38 cellular contexts compared by ENCODE assay signal in genomic region chr5:159481751-159482150, GRCh38.
"Had no signal": no experiment of that assay in that cellular context is flagged by ENCODE, and none has a peak within 500 bp of the region (broad histone marks: within the 10 kb centered on the region; RNA-seq: fewer than 3 reads in every experiment).

No MANE protein-coding gene starts in this region.

- H3K36me3 Mint-ChIP-seq: activated naive CD4-positive, alpha-beta T cell treated with anti-CD3 and anti-CD28 coated beads, Interleukin-2, amount 10 ng/mL, durations not matched to agents 7 days and 5 days; activated naive CD4-positive, alpha-beta T cell treated with anti-CD3 and anti-CD28 coated beads, Interleukin-2, amount 50 U/mL, for 24 hours; activated naive CD8-positive, alpha-beta T cell; activated naive CD8-positive, alpha-beta T cell treated with anti-CD3 and anti-CD28 coated beads, Interleukin-2, amount 10 ng/mL, durations not matched to agents 7 days and 5 days; brain had no signal

- H3K9me3 Mint-ChIP-seq: activated naive CD4-positive, alpha-beta T cell treated with anti-CD3 and anti-CD28 coated beads for 36 hours; activated naive CD4-positive, alpha-beta T cell treated with anti-CD3 and anti-CD28 coated beads, Interleukin-2, amount 10 ng/mL, durations not matched to agents 7 days and 5 days; activated naive CD4-positive, alpha-beta T cell treated with anti-CD3 and anti-CD28 coated beads, Interleukin-2, amount 50 U/mL, for 24 hours; activated naive CD8-positive, alpha-beta T cell treated with anti-CD3 and anti-CD28 coated beads for 36 hours; activated naive CD8-positive, alpha-beta T cell treated with anti-CD3 and anti-CD28 coated beads, Interleukin-2, amount 10 ng/mL, durations not matched to agents 7 days and 5 days; activated T-cell treated with anti-CD3 and anti-CD28 coated beads, Interleukin-2, amount 50 U/mL, for 24 hours; activated T-cell treated with anti-CD3 and anti-CD28 coated beads, Interleukin-2, amount 50 U/mL, for 4 hours; activated T-helper 17 cell treated with anti-CD3 and anti-CD28 coated beads, Interleukin-2, amount 50 U/mL, for 72 hours; activated T-helper 2 cell treated with anti-CD3 and anti-CD28 coated beads, Interferon-gamma antibody, Interleukin-2, Interleukin-4, amounts not matched to agents 10 μg/mL and 5 μg/mL and 100 μg/mL, durations not matched to agents 14 hours and 24 hours and 36 hours; central memory CD8-positive, alpha-beta T cell had no signal

- H3K4me3 ChIP-seq: adrenal gland, body of pancreas, breast epithelium, cardiac muscle cell had no signal

- FAIRE-seq: astrocyte had no signal

- H3K4me3 Mint-ChIP-seq: activated naive CD4-positive, alpha-beta T cell treated with anti-CD3 and anti-CD28 coated beads for 36 hours; activated naive CD4-positive, alpha-beta T cell treated with anti-CD3 and anti-CD28 coated beads, Interleukin-2, amount 10 ng/mL, durations not matched to agents 7 days and 5 days; activated naive CD4-positive, alpha-beta T cell treated with anti-CD3 and anti-CD28 coated beads, Interleukin-2, amount 50 U/mL, for 24 hours; activated naive CD8-positive, alpha-beta T cell; activated naive CD8-positive, alpha-beta T cell treated with anti-CD3 and anti-CD28 coated beads for 36 hours; activated naive CD8-positive, alpha-beta T cell treated with anti-CD3 and anti-CD28 coated beads, Interleukin-2, amount 10 ng/mL, durations not matched to agents 7 days and 5 days; activated naive CD8-positive, alpha-beta T cell treated with anti-CD3 and anti-CD28 coated beads, Interleukin-2, amount 50 U/mL, for 24 hours; activated T-cell treated with anti-CD3 and anti-CD28 coated beads, Interleukin-2, amount 50 U/mL, for 24 hours; activated T-cell treated with anti-CD3 and anti-CD28 coated beads, Interleukin-2, amount 50 U/mL, for 4 hours; activated T-cell treated with anti-CD3 and anti-CD28 coated beads, Interleukin-2, amount 50 U/mL, for 72 hours; activated T-helper 1 cell treated with anti-CD3 and anti-CD28 coated beads, Interleukin-12 subunit alpha, Interleukin-12 subunit beta, Interleukin-2, Interleukin-4 antibody, amounts not matched to agents 30 ng/mL and 10 ng/mL and 1 ng/mL, durations not matched to agents 14 hours and 24 hours and 36 hours; activated T-helper 17 cell treated with anti-CD3 and anti-CD28 coated beads, Interleukin-2, amount 50 U/mL, for 72 hours; brain; central memory CD8-positive, alpha-beta T cell had no signal

- H3K27me3 ChIP-seq: adrenal gland, body of pancreas, brain microvascular endothelial cell, breast epithelium, cardiac muscle cell had no signal

- H3K4me1 ChIP-seq: adrenal gland, body of pancreas, breast epithelium had no signal

- H3K9me3 ChIP-seq: adrenal gland, body of pancreas, breast epithelium had no signal

- H3K27ac Mint-ChIP-seq: activated naive CD4-positive, alpha-beta T cell treated with anti-CD3 and anti-CD28 coated beads for 36 hours; activated naive CD4-positive, alpha-beta T cell treated with anti-CD3 and anti-CD28 coated beads, Interleukin-2, amount 10 ng/mL, durations not matched to agents 7 days and 5 days; activated naive CD4-positive, alpha-beta T cell treated with anti-CD3 and anti-CD28 coated beads, Interleukin-2, amount 50 U/mL, for 24 hours; activated naive CD4-positive, alpha-beta T cell treated with anti-CD3 and anti-CD28 coated beads, Interleukin-2, amount 50 U/mL, for 72 hours; activated naive CD8-positive, alpha-beta T cell; activated naive CD8-positive, alpha-beta T cell treated with anti-CD3 and anti-CD28 coated beads for 36 hours; activated naive CD8-positive, alpha-beta T cell treated with anti-CD3 and anti-CD28 coated beads, Interleukin-2, amount 10 ng/mL, durations not matched to agents 7 days and 5 days; activated naive CD8-positive, alpha-beta T cell treated with anti-CD3 and anti-CD28 coated beads, Interleukin-2, amount 50 U/mL, for 24 hours; activated T-cell treated with anti-CD3 and anti-CD28 coated beads, Interleukin-2, amount 50 U/mL, for 24 hours; activated T-cell treated with anti-CD3 and anti-CD28 coated beads, Interleukin-2, amount 50 U/mL, for 72 hours; activated T-helper 1 cell treated with anti-CD3 and anti-CD28 coated beads, Interleukin-12 subunit alpha, Interleukin-12 subunit beta, Interleukin-2, Interleukin-4 antibody, amounts not matched to agents 30 ng/mL and 10 ng/mL and 1 ng/mL, durations not matched to agents 14 hours and 24 hours and 36 hours; activated T-helper 17 cell treated with anti-CD3 and anti-CD28 coated beads, Interleukin-2, amount 50 U/mL, for 72 hours; activated T-helper 2 cell treated with anti-CD3 and anti-CD28 coated beads, Interferon-gamma antibody, Interleukin-2, Interleukin-4, amounts not matched to agents 10 μg/mL and 5 μg/mL and 100 μg/mL, durations not matched to agents 14 hours and 24 hours and 36 hours; brain had no signal

- H3K27ac ChIP-seq: adrenal gland, body of pancreas, brain microvascular endothelial cell, breast epithelium, cardiac muscle cell had no signal

- H3K4me1 Mint-ChIP-seq: brain had no signal

- H3K27me3 Mint-ChIP-seq: activated naive CD4-positive, alpha-beta T cell treated with anti-CD3 and anti-CD28 coated beads, Interleukin-2, amount 50 U/mL, for 24 hours; activated naive CD8-positive, alpha-beta T cell treated with anti-CD3 and anti-CD28 coated beads for 36 hours; activated T-helper 17 cell treated with anti-CD3 and anti-CD28 coated beads, Interleukin-2, amount 50 U/mL, for 72 hours; central memory CD8-positive, alpha-beta T cell had no signal

- H3K36me3 ChIP-seq: adrenal gland, brain microvascular endothelial cell, breast epithelium, cardiac muscle cell had no signal

- DNase-seq: activated effector memory CD4-positive, alpha-beta T cell treated with anti-CD3 and anti-CD28 coated beads, Interleukin-2, amount 50 U/mL, for 16 hours; activated effector memory CD4-positive, alpha-beta T cell treated with Interleukin-2 at 50 U/mL for 16 hours; activated gamma-delta T cell; activated gamma-delta T cell treated with Interleukin-2 at 50 U/mL for 16 hours; activated naive CD4-positive, alpha-beta T cell; activated naive CD4-positive, alpha-beta T cell treated with anti-CD3 and anti-CD28 coated beads for 36 hours; activated naive CD4-positive, alpha-beta T cell treated with anti-CD3 and anti-CD28 coated beads, Interleukin-2, amount 10 ng/mL, durations not matched to agents 7 days and 5 days; activated naive CD4-positive, alpha-beta T cell treated with anti-CD3 and anti-CD28 coated beads, Interleukin-2, amount 50 U/mL, for 16 hours; activated naive CD4-positive, alpha-beta T cell treated with Interleukin-2 at 50 U/mL for 16 hours; activated naive CD8-positive, alpha-beta T cell treated with anti-CD3 and anti-CD28 coated beads for 36 hours; activated naive CD8-positive, alpha-beta T cell treated with anti-CD3 and anti-CD28 coated beads, Interleukin-2, amount 10 ng/mL, durations not matched to agents 7 days and 5 days; activated naive CD8-positive, alpha-beta T cell treated with anti-CD3 and anti-CD28 coated beads, Interleukin-2, amount 50 U/mL, for 24 hours; activated T-cell treated with anti-CD3 and anti-CD28 coated beads for 4 hours; activated T-cell treated with anti-CD3 and anti-CD28 coated beads, Interleukin-2, amount 50 U/mL, for 1 hour; activated T-cell treated with anti-CD3 and anti-CD28 coated beads, Interleukin-2, amount 50 U/mL, for 24 hours; activated T-cell treated with anti-CD3 and anti-CD28 coated beads, Interleukin-2, amount 50 U/mL, for 4 hours; activated T-cell treated with anti-CD3 and anti-CD28 coated beads, Interleukin-2, amount 50 U/mL, for 48 hours; activated T-cell treated with anti-CD3 and anti-CD28 coated beads, Interleukin-2, amount 50 U/mL, for 72 hours; adrenal gland; amniotic stem cell; amygdala; anterior cingulate cortex; aorta; body of pancreas; brain microvascular endothelial cell; central memory CD4-positive, alpha-beta T cell; cerebellar nuclear complex had no signal
